Comparison of ENCODE assay signal across 7 cellular contexts in genomic region chrX:103584606-103585005, GRCh38. TPM values are rescaled to one million over a fixed set of nuclear protein-coding genes. Genes with fewer than 3 reads are reported as not detected.
DNase-seq lines count a peak whose midpoint lies in the region; ATAC-seq lines count a peak whose summit lies in the region.

No MANE protein-coding gene starts in this region.

- H3K18ac ChIP-seq in neuronal stem cell (ENCODE audit: low read length): no peak overlapping the region

- H3K4me1 ChIP-seq in ES-I3 (ENCODE audit: insufficient read depth, low read length): no peaks in the 10 kb centered on the region
- no peaks in the 10 kb centered on the region for H3K4me1 ChIP-seq in neuronal stem cell (ENCODE audit: control insufficient read depth in 2 of 2, insufficient read depth in 1 of 2, low read depth in 1 of 2, low read length in 2 of 2)

- H3K23ac ChIP-seq in neuronal stem cell (ENCODE audit: low read depth, low read length, poor library complexity): no peak overlapping the region

- no peak overlapping the region for H3K27ac ChIP-seq in neuronal stem cell (replicated peaks; ENCODE audit: low read length)

- no peak overlapping the region for H2BK120ac ChIP-seq in neuronal stem cell (ENCODE audit: low read depth, low read length)

- no peak overlapping the region for H2BK15ac ChIP-seq in neuronal stem cell (ENCODE audit: low read length)

- H3K9ac ChIP-seq in ES-I3 (ENCODE audit: low read depth, low read length): peak overlapping the region; percentile 88; the same call in 1 of the 2 replicates
- no peak overlapping the region for H3K9ac ChIP-seq in neuronal stem cell (ENCODE audit: low read depth, low read length, poor library complexity)

- H3K9me3 ChIP-seq in ES-I3 (ENCODE audit: control insufficient read depth, insufficient read depth, low read length) (no peaks in the 10 kb centered on the region), neuronal stem cell (replicated peaks in 1 of 2; ENCODE audit: control insufficient read depth in 2 of 2, insufficient read depth in 1 of 2, low read depth in 1 of 2, low read length in 2 of 2) (no peaks in the 10 kb centered on the region)

- H3K27me3 Mint-ChIP-seq in central memory CD8-positive, alpha-beta T cell: no peaks in the 10 kb centered on the region

- H2AK5ac ChIP-seq in neuronal stem cell (ENCODE audit: low read depth, low read length): no peak overlapping the region

- peak overlapping the region; percentile 89 for H2AFZ ChIP-seq in neuronal stem cell (ENCODE audit: low read length)

- peaks cover 3% of the 10 kb centered on the region for H3K79me1 ChIP-seq in neuronal stem cell (ENCODE audit: low read depth, low read length)

- WGBS in neuronal stem cell (ENCODE audit: extremely low coverage in 2 of 2, insufficient read length in 2 of 2, insufficient replicate concordance in 1 of 2), 2 donors: no CpG with 5 or more reads among the region's 3 CpGs

- no peak overlapping the region for H4K91ac ChIP-seq in neuronal stem cell (ENCODE audit: low read depth, low read length, poor library complexity)

- H2BK12ac ChIP-seq in neuronal stem cell (ENCODE audit: low read length): no peak overlapping the region

- no peaks in the 10 kb centered on the region for H3K27me3 ChIP-seq in neuronal stem cell (ENCODE audit: control insufficient read depth in 3 of 3, insufficient read depth in 3 of 3, low read depth in 1 of 3, low read length in 3 of 3)

- H3K4me2 ChIP-seq in neuronal stem cell (ENCODE audit: insufficient read depth, low read length, poor library complexity, severe bottlenecking): no peak overlapping the region

- H3K27ac Mint-ChIP-seq in central memory CD8-positive, alpha-beta T cell (ENCODE audit: low read depth): peak overlapping the region; percentile 59

- ATAC-seq in central memory CD8-positive, alpha-beta T cell (replicated peaks; ENCODE audit: extremely low read depth, poor library complexity, severe bottlenecking): no peak
- ATAC-seq in GM18868 (IDR thresholded peaks at IDR 0.05; ENCODE audit: unreplicated experiment): no peak

- peaks cover 2% of the 10 kb centered on the region for H3K36me3 Mint-ChIP-seq in central memory CD8-positive, alpha-beta T cell (ENCODE audit: insufficient read depth)

- no peak overlapping the region for H4K8ac ChIP-seq in neuronal stem cell (ENCODE audit: low read depth, low read length)

- H3K4ac ChIP-seq in neuronal stem cell (ENCODE audit: low read length): no peak overlapping the region

- peak overlapping the region; percentile 87 for H3K4me3 Mint-ChIP-seq in central memory CD8-positive, alpha-beta T cell

- H2BK5ac ChIP-seq in neuronal stem cell (ENCODE audit: low read length): no peak overlapping the region

- peaks cover 13% of the 10 kb centered on the region for H3K4me1 Mint-ChIP-seq in central memory CD8-positive, alpha-beta T cell

- no peak overlapping the region for H3K14ac ChIP-seq in neuronal stem cell (ENCODE audit: low read length)

- peak overlapping the region in 1 of 2 donors; percentile 56 for H3K4me3 ChIP-seq in neuronal stem cell (ENCODE audit: low read length in 2 of 2)

- no peaks in the 10 kb centered on the region; the same call in 1 of the 2 replicates for H3K36me3 ChIP-seq in ES-I3 (ENCODE audit: insufficient read depth, low read length)
- H3K36me3 ChIP-seq in neuronal stem cell (replicated peaks in 1 of 2; ENCODE audit: control insufficient read depth in 2 of 2, insufficient read depth in 2 of 2, low read length in 2 of 2): peaks cover 0 to 25% of the 10 kb centered on the region in 2 donors

- DNase-seq in NCI-H1436 (lab: John Stamatoyannopoulos, UW): peak; percentile 18
- no peak for DNase-seq in central memory CD8-positive, alpha-beta T cell (ENCODE audit: low spot score in 2 of 2)
- DNase-seq in neuronal stem cell (ENCODE audit: low spot score): no peak
- DNase-seq in stimulated activated CD4-positive, alpha-beta T cell treated with anti-CD3 and anti-CD28 coated beads, Interleukin-1b, Interleukin-23, amount 100 ng/mL, for 48 hours: no peak
- DNase-seq in LoVo (ENCODE audit: low spot score): no peak

- no peaks in the 10 kb centered on the region for H3K9me3 Mint-ChIP-seq in central memory CD8-positive, alpha-beta T cell

RNA-seq across cellular contexts. Expression of gene TCEAL4, which starts 0.7 kb away (rescaled TPM):
- 81.0 TPM for polyA plus RNA-seq in neuronal stem cell (2013, experiment 1 of 2)
- 83.3 TPM for polyA plus RNA-seq in neuronal stem cell (2013, experiment 2 of 2)

RNA-seq across cellular contexts. Expression of gene TCEAL3, which starts 23.2 kb away (rescaled TPM):
- polyA plus RNA-seq in neuronal stem cell (2013, experiment 1 of 2): 26.0 TPM
- polyA plus RNA-seq in neuronal stem cell (2013, experiment 2 of 2): 25.9 TPM

RNA-seq across cellular contexts. Expression of gene TCEAL1, which starts 44.2 kb away (rescaled TPM):
- polyA plus RNA-seq in neuronal stem cell (2013, experiment 1 of 2): 12.9 TPM
- polyA plus RNA-seq in neuronal stem cell (2013, experiment 2 of 2): 13.6 TPM
